In the genomic region with DNA sequence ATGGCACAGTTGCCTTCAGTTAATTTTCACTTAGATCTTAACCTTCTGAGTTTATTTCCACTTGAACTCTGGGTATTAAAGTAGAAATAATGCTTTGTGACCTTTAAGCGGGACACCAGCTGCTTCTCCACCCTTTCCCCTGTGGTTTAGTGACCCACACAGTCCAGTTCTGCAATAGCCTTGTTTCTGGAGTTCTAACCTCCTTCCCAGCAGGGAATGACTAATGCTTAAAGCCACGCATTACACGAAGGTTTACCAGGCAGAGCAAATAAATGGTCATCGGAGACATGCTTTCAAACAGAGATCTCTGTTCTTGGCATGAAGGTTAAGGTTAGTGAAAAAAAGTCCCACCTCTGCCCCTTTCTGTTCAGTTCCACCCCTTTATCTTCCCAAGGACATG, we compare ENCODE assay signal across 11 cellular contexts. TPM values are rescaled to one million over a fixed set of nuclear protein-coding genes. Genes with fewer than 3 reads are reported as not detected.
A peak's percentile ranks its signal among the peaks of the same experiment; 100 is the strongest.
DNase-seq lines count a peak whose midpoint lies in the region; ATAC-seq, FAIRE-seq and TF ChIP-seq lines count a peak whose summit lies in the region.
"Had no signal": no experiment of that assay in that cellular context is flagged by ENCODE, and none has a peak within 500 bp of the region (broad histone marks: within the 10 kb centered on the region; RNA-seq: fewer than 3 reads in every experiment).

No MANE protein-coding gene starts in this region.

- no peaks in the 10 kb centered on the region for H3K27me3 ChIP-seq in Peyer's patch
- H3K27me3 ChIP-seq in esophagus (ENCODE audit: control insufficient read depth in 1 of 2, insufficient read depth in 2 of 2, low read length in 2 of 2), result no peaks in the 10 kb centered on the region

- H3K36me3 ChIP-seq in Peyer's patch, result no peaks in the 10 kb centered on the region
- no peaks in the 10 kb centered on the region for H3K36me3 ChIP-seq in esophagus (ENCODE audit: control insufficient read depth in 2 of 2, insufficient read depth in 2 of 2, low read length in 1 of 2)
- no peaks in the 10 kb centered on the region for H3K36me3 ChIP-seq in mucosa of descending colon (ENCODE audit: low read depth)

- WGBS in esophagus, 2 donors, result 49 to 57% methylated on average over 4 of the region's 4 CpGs

- no peak overlapping the region for H3K4me3 ChIP-seq in Peyer's patch
- H3K4me3 ChIP-seq in esophagus (ENCODE audit: low read depth in 1 of 2, low read length in 2 of 2), result no peak overlapping the region
- no peak overlapping the region for H3K4me3 ChIP-seq in mucosa of descending colon

- no peaks in the 10 kb centered on the region for H3K36me3 Mint-ChIP-seq in activated T-helper 1 cell treated with anti-CD3 and anti-CD28 coated beads, Interleukin-12 subunit alpha, Interleukin-12 subunit beta, Interleukin-2, Interleukin-4 antibody, amounts not matched to agents 30 ng/mL and 10 ng/mL and 1 ng/mL, durations not matched to agents 14 hours and 24 hours and 36 hours (ENCODE audit: low read depth)

- H3K27ac ChIP-seq in Peyer's patch (peak overlapping the region in 3 of 4 donors; percentile 38 to 57 (median 50)), esophagus (ENCODE audit: low read depth in 2 of 2, low read length in 1 of 2) (peak overlapping the region; percentile 33 to 63)

- no peak for TF ChIP-seq POLR2A in Peyer's patch (IDR thresholded peaks at IDR 0.05)

- H3K27ac Mint-ChIP-seq in activated T-helper 1 cell treated with anti-CD3 and anti-CD28 coated beads, Interleukin-12 subunit alpha, Interleukin-12 subunit beta, Interleukin-2, Interleukin-4 antibody, amounts not matched to agents 30 ng/mL and 10 ng/mL and 1 ng/mL, durations not matched to agents 14 hours and 24 hours and 36 hours, result no peak overlapping the region

- peaks cover 13% of the 10 kb centered on the region for H3K4me1 Mint-ChIP-seq in activated T-helper 1 cell treated with anti-CD3 and anti-CD28 coated beads, Interleukin-12 subunit alpha, Interleukin-12 subunit beta, Interleukin-2, Interleukin-4 antibody, amounts not matched to agents 30 ng/mL and 10 ng/mL and 1 ng/mL, durations not matched to agents 14 hours and 24 hours and 36 hours (ENCODE audit: low read depth)

- no peak for FAIRE-seq in urothelium cell line (lab: Jason Lieb, UNC)
- FAIRE-seq: colon had no signal

- H3K27me3 Mint-ChIP-seq in activated T-helper 1 cell treated with anti-CD3 and anti-CD28 coated beads, Interleukin-12 subunit alpha, Interleukin-12 subunit beta, Interleukin-2, Interleukin-4 antibody, amounts not matched to agents 30 ng/mL and 10 ng/mL and 1 ng/mL, durations not matched to agents 14 hours and 24 hours and 36 hours (ENCODE audit: insufficient read depth), result peaks cover 26% of the 10 kb centered on the region

- no peaks in the 10 kb centered on the region for H3K9me3 Mint-ChIP-seq in activated T-helper 1 cell treated with anti-CD3 and anti-CD28 coated beads, Interleukin-12 subunit alpha, Interleukin-12 subunit beta, Interleukin-2, Interleukin-4 antibody, amounts not matched to agents 30 ng/mL and 10 ng/mL and 1 ng/mL, durations not matched to agents 14 hours and 24 hours and 36 hours

- TF ChIP-seq CTCF in Peyer's patch (IDR thresholded peaks at IDR 0.05) (no peak), mucosa of descending colon (IDR thresholded peaks at IDR 0.05) (no peak)

- H3K4me3 Mint-ChIP-seq in activated T-helper 1 cell treated with anti-CD3 and anti-CD28 coated beads, Interleukin-12 subunit alpha, Interleukin-12 subunit beta, Interleukin-2, Interleukin-4 antibody, amounts not matched to agents 30 ng/mL and 10 ng/mL and 1 ng/mL, durations not matched to agents 14 hours and 24 hours and 36 hours, result no peak overlapping the region

- H3K4me1 ChIP-seq in Peyer's patch (no peaks in the 10 kb centered on the region), esophagus (ENCODE audit: control insufficient read depth in 2 of 2, insufficient read depth in 2 of 2, low read length in 1 of 2) (no peaks in the 10 kb centered on the region), mucosa of descending colon (ENCODE audit: low read depth) (no peaks in the 10 kb centered on the region)

- ATAC-seq in mucosa of descending colon (peak; percentile 62), HG03039 (IDR thresholded peaks at IDR 0.05; ENCODE audit: unreplicated experiment) (no peak)
- ATAC-seq: left lobe of liver had no signal

- intact Hi-C loops in mucosa of descending colon (cut with DNase I, micrococcal nuclease), result no loop called here
- intact Hi-C loops in activated T-helper 1 cell treated with anti-CD3 and anti-CD28 coated beads, Interleukin-12 subunit alpha, Interleukin-12 subunit beta, Interleukin-2, Interleukin-4 antibody, amounts not matched to agents 30 ng/mL and 10 ng/mL and 1 ng/mL, durations not matched to agents 14 hours and 24 hours and 36 hours (cut with micrococcal nuclease), result no loop called here

- DNase-seq in Peyer's patch (no peak), mucosa of descending colon (no peak), urothelium cell line (ENCODE audit: low spot score) (peak; percentile 41), NCI-H446 (lab: John Stamatoyannopoulos, UW) (no peak), T-helper 1 cell (no peak)
- DNase-seq in activated T-helper 1 cell treated with anti-CD3 and anti-CD28 coated beads, Interleukin-12 subunit alpha, Interleukin-12 subunit beta, Interleukin-2, Interleukin-4 antibody, amounts not matched to agents 30 ng/mL and 10 ng/mL and 1 ng/mL, durations not matched to agents 14 hours and 24 hours and 36 hours (ENCODE audit: low spot score), result no peak
- DNase-seq: SIG-M5 had no signal

- H3K9me3 ChIP-seq in Peyer's patch (no peaks in the 10 kb centered on the region), esophagus (ENCODE audit: control insufficient read depth in 2 of 2, insufficient read depth in 1 of 2, low read depth in 1 of 2, low read length in 1 of 2) (peaks cover 0 to 3% of the 10 kb centered on the region in 2 donors), mucosa of descending colon (peaks cover 5% of the 10 kb centered on the region)

RNA-seq across cellular contexts. Expression of gene MEDAG, which starts 25.3 kb away (rescaled TPM):
- total RNA-seq in Peyer's patch, result 10 to 100 TPM in 1 of 4 donors, 1 to 10 TPM in 3; 4.9 to 21.5 (median 8.7) TPM
- polyA plus RNA-seq in esophagus, result 1 to 10 TPM; 1.5 to 1.7 TPM
- total RNA-seq in mucosa of descending colon, result 10 to 100 TPM in 1 of 3 donors, 1 to 10 TPM in 1, under 1 TPM in 1; 0.46 to 11.0 (median 8.9) TPM
- total RNA-seq in activated T-helper 1 cell treated with anti-CD3 and anti-CD28 coated beads, Interleukin-12 subunit alpha, Interleukin-12 subunit beta, Interleukin-2, Interleukin-4 antibody, amounts not matched to agents 30 ng/mL and 10 ng/mL and 1 ng/mL, durations not matched to agents 14 hours and 24 hours and 36 hours, result not detected in 2 replicates

RNA-seq across cellular contexts. Expression of gene TEX26, which starts 51.7 kb away (rescaled TPM):
- total RNA-seq in Peyer's patch (not detected), mucosa of descending colon (not detected)
- under 1 TPM in 1 of 2 donors, not detected in 1; 0.45 TPM for polyA plus RNA-seq in esophagus
- not detected in 2 replicates for total RNA-seq in activated T-helper 1 cell treated with anti-CD3 and anti-CD28 coated beads, Interleukin-12 subunit alpha, Interleukin-12 subunit beta, Interleukin-2, Interleukin-4 antibody, amounts not matched to agents 30 ng/mL and 10 ng/mL and 1 ng/mL, durations not matched to agents 14 hours and 24 hours and 36 hours
- total RNA-seq: left lobe of liver had no signal
